In genomic region chr11:72743321-72744221, GRCh38 we compare ENCODE assay signal across 9 cellular contexts. TPM values are rescaled to one million over a fixed set of nuclear protein-coding genes. Genes with fewer than 3 reads are reported as not detected.
DNase-seq lines count a peak whose midpoint lies in the region; ATAC-seq and TF ChIP-seq lines count a peak whose summit lies in the region.
"Had no signal": no experiment of that assay in that cellular context is flagged by ENCODE, and none has a peak within 500 bp of the region (broad histone marks: within the 10 kb centered on the region; RNA-seq: fewer than 3 reads in every experiment).

No MANE protein-coding gene starts in this region.

- ATAC-seq in CD4-positive, alpha-beta T cell (ENCODE audit: poor library complexity): peak; percentile 63
- ATAC-seq in GM18909 (IDR thresholded peaks at IDR 0.05; ENCODE audit: poor library complexity, unreplicated experiment): peak; percentile 65
- peak; percentile 57 for ATAC-seq in HG03520 (IDR thresholded peaks at IDR 0.05; ENCODE audit: unreplicated experiment)

- no peaks in the 10 kb centered on the region for H3K27me3 ChIP-seq in CD4-positive, alpha-beta T cell (ENCODE audit: control insufficient read depth, insufficient read depth, low read length)

- peak overlapping the region; percentile 95 for H3K27ac Mint-ChIP-seq in CD4-positive, alpha-beta T cell
- peak overlapping the region; percentile 12 to 83 (median 48) for H3K27ac Mint-ChIP-seq in brain

- H3K9me3 Mint-ChIP-seq in CD4-positive, alpha-beta T cell: no peaks in the 10 kb centered on the region
- H3K9me3 Mint-ChIP-seq in brain: no peaks in the 10 kb centered on the region

- no peak overlapping the region for H3K4me3 Mint-ChIP-seq in CD4-positive, alpha-beta T cell
- H3K4me3 Mint-ChIP-seq in brain: peak overlapping the region in 3 of 5 experiments; percentile 8 to 18 (median 12)

- intact Hi-C loops in CD4-positive, alpha-beta T cell (cut with DNase I, micrococcal nuclease): no loop called here

- no peak for TF ChIP-seq CTCF in CD4-positive, alpha-beta T cell (IDR thresholded peaks at IDR 0.05)
- TF ChIP-seq CTCF in brain (conservative IDR thresholded peaks at IDR 0.05): no peak

- peak overlapping the region; percentile 48 for H3K27ac ChIP-seq in CD4-positive, alpha-beta T cell (ENCODE audit: low read depth, low read length)

- peaks cover 72% of the 10 kb centered on the region for H3K4me1 Mint-ChIP-seq in CD4-positive, alpha-beta T cell (ENCODE audit: low read depth)
- H3K4me1 Mint-ChIP-seq in brain: peaks cover 19% of the 10 kb centered on the region

- H3K27me3 Mint-ChIP-seq in CD4-positive, alpha-beta T cell: no peaks in the 10 kb centered on the region
- H3K27me3 Mint-ChIP-seq in brain: peaks cover 8% of the 10 kb centered on the region

- no peaks in the 10 kb centered on the region for H3K36me3 Mint-ChIP-seq in CD4-positive, alpha-beta T cell (ENCODE audit: low read depth)
- no peaks in the 10 kb centered on the region for H3K36me3 Mint-ChIP-seq in brain

- DNase-seq in CD4-positive, alpha-beta T cell: no peak
- DNase-seq in H4 (ENCODE audit: low spot score) (no peak), ecto neural progenitor cell (ENCODE audit: low spot score) (no peak), NOMO-1 treated with dmso at 0.1 percent for 144 hours (lab: John Stamatoyannopoulos, UW; ENCODE audit: unreplicated experiment) (no peak), AML-193 (lab: John Stamatoyannopoulos, UW) (no peak)
- DNase-seq: NCI-H187 treated with DMSO at 0.1 percent for 48 hours had no signal

- CTCF ChIA-PET in CD4-positive, alpha-beta T cell (lab: Charles Lee): no interaction called here

- POLR2A ChIA-PET in CD4-positive, alpha-beta T cell (lab: Charles Lee): no interaction called here

- no peaks in the 10 kb centered on the region for H3K9me3 ChIP-seq in CD4-positive, alpha-beta T cell (ENCODE audit: control insufficient read depth, low read length)

RNA-seq across cellular contexts. Expression of gene ARAP1, which starts 8.6 kb away (rescaled TPM):
- 10 to 100 TPM; 65.7 to 69.8 TPM for total RNA-seq in CD4-positive, alpha-beta T cell
- polyA plus RNA-seq in brain (ENCODE audit: insufficient read depth, low read depth, low replicate concordance): 36.6 TPM
- total RNA-seq in H4 (2014; rRNA removed; shearing (Covaris generic)): 17.7 and 20.1 TPM in 2 replicates

RNA-seq across cellular contexts. Expression of gene STARD10, which starts 50.3 kb away (rescaled TPM):
- 10 to 100 TPM; 10.5 to 12.9 TPM for total RNA-seq in CD4-positive, alpha-beta T cell
- polyA plus RNA-seq in brain (ENCODE audit: insufficient read depth, low read depth, low replicate concordance): 109 TPM
- 23.2 and 25.1 TPM in 2 replicates for total RNA-seq in H4 (2014; rRNA removed; shearing (Covaris generic))
